Comparison of ENCODE assay signal across 9 cellular contexts in genomic region chr4:80069837-80070788, GRCh38. TPM values are rescaled to one million over a fixed set of nuclear protein-coding genes. Genes with fewer than 3 reads are reported as not detected.
A peak's percentile ranks its signal among the peaks of the same experiment; 100 is the strongest.
DNase-seq lines count a peak whose midpoint lies in the region; ATAC-seq lines count a peak whose summit lies in the region.
"Had no signal": no experiment of that assay in that cellular context is flagged by ENCODE, and none has a peak within 500 bp of the region (broad histone marks: within the 10 kb centered on the region; RNA-seq: fewer than 3 reads in every experiment).

No MANE protein-coding gene starts in this region.

- no peaks in the 10 kb centered on the region for H3K9me3 Mint-ChIP-seq in effector memory CD8-positive, alpha-beta T cell

- peaks cover 44% of the 10 kb centered on the region for H3K36me3 Mint-ChIP-seq in effector memory CD8-positive, alpha-beta T cell (ENCODE audit: insufficient read depth)

- peak overlapping the region; percentile 96 to 97 for H3K27ac Mint-ChIP-seq in effector memory CD8-positive, alpha-beta T cell

- peak overlapping the region; percentile 37 to 78 for H3K9ac ChIP-seq in stomach smooth muscle (ENCODE audit: low read length in 2 of 2)

- no peak for DNase-seq in activated CD4-positive, CD25-positive, alpha-beta regulatory T cell (lab: John Stamatoyannopoulos, UW)
- peak; percentile 32 for DNase-seq in HT-29 (ENCODE audit: low spot score)
- no peak for DNase-seq in effector memory CD8-positive, alpha-beta T cell
- no peak for DNase-seq in activated gamma-delta T cell (lab: John Stamatoyannopoulos, UW)
- no peak for DNase-seq in stimulated activated CD4-positive, alpha-beta T cell treated with anti-CD3 and anti-CD28 coated beads, Interleukin-15, amount 100 ng/mL, for 24 hours
- DNase-seq: occipital lobe had no signal

- ATAC-seq in activated CD4-positive, CD25-positive, alpha-beta regulatory T cell treated with anti-CD3 and anti-CD28 coated beads, Interleukin-2, amount 50 U/mL, for 24 hours, result peak; percentile 18 to 57
- ATAC-seq in effector memory CD8-positive, alpha-beta T cell (replicated peaks), result no peak
- ATAC-seq in GM19324 (IDR thresholded peaks at IDR 0.05; ENCODE audit: low FRiP score, unreplicated experiment), result no peak

- H3K4me1 ChIP-seq in stomach smooth muscle (ENCODE audit: control insufficient read depth, insufficient read depth, low read length), result peaks cover 3% of the 10 kb centered on the region

- H3K9me3 ChIP-seq in stomach smooth muscle (ENCODE audit: control insufficient read depth in 2 of 2, low read length in 2 of 2), result no peaks in the 10 kb centered on the region

- peaks cover 8 to 26% of the 10 kb centered on the region in 2 donors for H3K36me3 ChIP-seq in stomach smooth muscle (ENCODE audit: control insufficient read depth in 2 of 2, insufficient read depth in 2 of 2, low read length in 2 of 2)

- H3K4me1 Mint-ChIP-seq in effector memory CD8-positive, alpha-beta T cell (ENCODE audit: low read depth in 2 of 2), result peaks cover 34 to 70% of the 10 kb centered on the region in 2 donors

- no peak overlapping the region for H3K27ac ChIP-seq in stomach smooth muscle (ENCODE audit: low read length)

- H3K27me3 Mint-ChIP-seq in effector memory CD8-positive, alpha-beta T cell, result no peaks in the 10 kb centered on the region

- H3K4me3 ChIP-seq in stomach smooth muscle (ENCODE audit: low read length in 2 of 2), result peak overlapping the region; percentile 90

- H3K4me3 Mint-ChIP-seq in effector memory CD8-positive, alpha-beta T cell, result peak overlapping the region; percentile 93 to 97

- no peaks in the 10 kb centered on the region for H3K27me3 ChIP-seq in stomach smooth muscle (ENCODE audit: control insufficient read depth in 1 of 2, insufficient read depth in 2 of 2, low read length in 2 of 2)

RNA-seq across cellular contexts. Expression of gene ANTXR2, which starts 2.9 kb away (rescaled TPM):
- total RNA-seq in HT-29 (2014; rRNA removed; shearing (Covaris generic)), result 12.6 and 16.7 TPM in 2 replicates

Comparison
In these comparisons a context has a peak if more than half of its experiments do, and no peak if none do; other contexts are left out.
1. ATAC-seq: peak in activated CD4-positive, CD25-positive, alpha-beta regulatory T cell treated with anti-CD3 and anti-CD28 coated beads, Interleukin-2, amount 50 U/mL, for 24 hours (2 of 2); none in effector memory CD8-positive, alpha-beta T cell (single experiment) and GM19324 (single experiment).